In the genomic region with DNA sequence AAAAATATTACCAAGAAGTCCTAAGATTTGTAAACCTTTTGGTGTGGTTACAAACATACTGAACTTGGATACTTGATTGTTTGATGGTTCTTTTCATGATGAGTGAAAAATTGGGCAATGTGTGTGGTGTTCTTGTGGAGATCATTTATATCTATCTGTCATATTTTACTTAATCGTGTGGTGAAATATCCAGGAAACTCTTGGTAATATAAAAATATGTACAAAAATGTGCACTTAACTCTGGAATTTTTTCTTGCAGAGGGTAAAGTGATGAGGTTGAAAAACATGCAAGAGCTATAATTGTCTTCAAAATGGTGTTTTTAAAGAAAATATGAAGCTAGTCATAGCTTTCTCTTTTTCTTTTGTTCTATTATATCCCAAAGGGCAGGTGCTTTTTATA, we compare ENCODE assay signal across 17 cellular contexts. TPM values are rescaled to one million over a fixed set of nuclear protein-coding genes. Genes with fewer than 3 reads are reported as not detected.
DNase-seq lines count a peak whose midpoint lies in the region; ATAC-seq and TF ChIP-seq lines count a peak whose summit lies in the region.
"Had no signal": no experiment of that assay in that cellular context is flagged by ENCODE, and none has a peak within 500 bp of the region (broad histone marks: within the 10 kb centered on the region; RNA-seq: fewer than 3 reads in every experiment).

No MANE protein-coding gene starts in this region.

- no peak overlapping the region for H3K4me3 ChIP-seq in BLaER1 treated with 17β-estradiol and CSF1 and Interleukin-3, amounts not matched to agents 10 nM and 100 nM
- H3K4me3 ChIP-seq in Loucy (ENCODE audit: low read length, poor library complexity, severe bottlenecking) = peak overlapping the region; percentile 94
- peak overlapping the region; percentile 58 for H3K4me3 ChIP-seq in ectodermal cell (ENCODE audit: insufficient read depth, low read depth, low read length)

- H2AFZ ChIP-seq in Loucy (ENCODE audit: low read length) = no peak overlapping the region

- H3K4me1 Mint-ChIP-seq in neural crest cell = peaks cover 62% of the 10 kb centered on the region

- H3K36me3 ChIP-seq in BLaER1 treated with 17β-estradiol and CSF1 and Interleukin-3, amounts not matched to agents 10 nM and 100 nM = peaks cover 5 to 30% (median 15%) of the 10 kb centered on the region in 11 experiments; a peak in 13 of 22 replicates
- H3K36me3 ChIP-seq in Loucy (ENCODE audit: insufficient read depth, low read length) (no peaks in the 10 kb centered on the region), ectodermal cell (ENCODE audit: control insufficient read depth, insufficient read depth, low read length) (no peaks in the 10 kb centered on the region)
- H3K36me3 ChIP-seq: lower lobe of right lung had no signal

- peak overlapping the region; percentile 74 for H3K4me3 Mint-ChIP-seq in neural crest cell

- ATAC-seq in GM18520 (IDR thresholded peaks at IDR 0.05; ENCODE audit: unreplicated experiment) = no peak
- no peak for ATAC-seq in GM18873 (IDR thresholded peaks at IDR 0.05; ENCODE audit: low FRiP score, unreplicated experiment)
- ATAC-seq: lower lobe of right lung; stimulated activated effector memory CD8-positive, alpha-beta T cell treated with anti-CD3 and anti-CD28 coated beads, Interleukin-12 subunit alpha, Interleukin-12 subunit beta, amount 100 ng/mL, for 72 hours had no signal

- peaks cover 17 to 26% (median 20%) of the 10 kb centered on the region in 10 experiments for H3K4me1 ChIP-seq in BLaER1 treated with 17β-estradiol and CSF1 and Interleukin-3, amounts not matched to agents 10 nM and 100 nM
- H3K4me1 ChIP-seq in Loucy (ENCODE audit: insufficient read depth, low read length, poor library complexity, severe bottlenecking) (peaks cover 17% of the 10 kb centered on the region), ectodermal cell (ENCODE audit: control insufficient read depth, insufficient read depth, low read length) (peaks cover 25% of the 10 kb centered on the region)

- TF ChIP-seq CTCF in Loucy (conservative IDR thresholded peaks at IDR 0.05; ENCODE audit: low read length) (no peak), neural crest cell (conservative IDR thresholded peaks at IDR 0.05) (no peak)

- no peak overlapping the region for H3K27ac Mint-ChIP-seq in neural crest cell (ENCODE audit: unreplicated experiment)

- no peaks in the 10 kb centered on the region for H3F3A ChIP-seq in Loucy (ENCODE audit: low read depth)

- H3K27me3 Mint-ChIP-seq in neural crest cell (ENCODE audit: low read depth) = peaks cover 3% of the 10 kb centered on the region

- H3K9me3 ChIP-seq in BLaER1 treated with 17β-estradiol and CSF1 and Interleukin-3, amounts not matched to agents 10 nM and 100 nM (replicated peaks in 1 of 11) = no peaks in the 10 kb centered on the region
- H3K9me3 ChIP-seq in Loucy (ENCODE audit: insufficient read depth, low read depth, low read length) = no peaks in the 10 kb centered on the region
- H3K9me3 ChIP-seq in ectodermal cell (ENCODE audit: control insufficient read depth, low read length) = no peaks in the 10 kb centered on the region
- H3K9me3 ChIP-seq: esophagus squamous epithelium, lower lobe of right lung had no signal

- DNase-seq in neural crest cell (ENCODE audit: low read depth, low spot score) (no peak), NCI-H2107 treated with DMSO at 0.1 percent for 48 hours (lab: John Stamatoyannopoulos, UW; ENCODE audit: unreplicated experiment) (no peak), ureter (ENCODE audit: low spot score) (no peak)
- DNase-seq: brain microvascular endothelial cell, dorsolateral prefrontal cortex, esophagus squamous epithelium, KG1, lower lobe of right lung, NCI-H1417 treated with DMSO at 0.1 percent for 48 hours, SHP77 had no signal

- peak overlapping the region in 7 of 11 experiments; percentile 82 to 92 (median 89); a peak in 11 of 22 replicates for H3K4me2 ChIP-seq in BLaER1 treated with 17β-estradiol and CSF1 and Interleukin-3, amounts not matched to agents 10 nM and 100 nM
- H3K4me2 ChIP-seq in Loucy (ENCODE audit: low read depth, low read length, poor library complexity, severe bottlenecking) = peak overlapping the region; percentile 87

- H3K27me3 ChIP-seq in BLaER1 treated with 17β-estradiol and CSF1 and Interleukin-3, amounts not matched to agents 10 nM and 100 nM = no peaks in the 10 kb centered on the region
- H3K27me3 ChIP-seq in Loucy (ENCODE audit: insufficient read depth, low read length, poor library complexity, severe bottlenecking) = no peaks in the 10 kb centered on the region
- H3K27me3 ChIP-seq in ectodermal cell (ENCODE audit: control insufficient read depth, insufficient read depth, low read length, poor library complexity, severe bottlenecking) = peaks cover 17% of the 10 kb centered on the region
- H3K27me3 ChIP-seq: brain microvascular endothelial cell, dorsolateral prefrontal cortex, esophagus squamous epithelium had no signal

- H3K9me3 Mint-ChIP-seq in neural crest cell = no peaks in the 10 kb centered on the region
- H3K9me3 Mint-ChIP-seq: stimulated activated effector memory CD8-positive, alpha-beta T cell treated with anti-CD3 and anti-CD28 coated beads, Interleukin-12 subunit alpha, Interleukin-12 subunit beta, amount 100 ng/mL, for 72 hours; T-helper 2 cell treated with Interferon-gamma antibody and Interleukin-4, amounts not matched to agents 5 μg/mL and 100 μg/mL, for 36 hours had no signal

- H3K79me2 ChIP-seq in Loucy (ENCODE audit: insufficient read depth, low read length) = peaks cover 69% of the 10 kb centered on the region

- H3K36me3 Mint-ChIP-seq in neural crest cell (ENCODE audit: low read depth) = no peaks in the 10 kb centered on the region

- no peak overlapping the region for H3K9ac ChIP-seq in BLaER1 treated with 17β-estradiol and CSF1 and Interleukin-3, amounts not matched to agents 10 nM and 100 nM
- H3K9ac ChIP-seq in Loucy (ENCODE audit: low read depth, low read length, poor library complexity, severe bottlenecking) = peak overlapping the region; percentile 63

- H3K9me2 ChIP-seq in Loucy (replicated peaks; ENCODE audit: low read depth, low read length) = no peaks in the 10 kb centered on the region

- no CpG with 5 or more reads among the region's 1 CpG for WGBS in ectodermal cell, 2 experiments

- peaks cover 25 to 59% (median 41%) of the 10 kb centered on the region in 11 experiments; a peak in 21 of 22 replicates for H4K20me1 ChIP-seq in BLaER1 treated with 17β-estradiol and CSF1 and Interleukin-3, amounts not matched to agents 10 nM and 100 nM
- peaks cover 45% of the 10 kb centered on the region for H4K20me1 ChIP-seq in Loucy (ENCODE audit: insufficient read depth, low read length, poor library complexity, severe bottlenecking)

- H3K27ac ChIP-seq in BLaER1 treated with 17β-estradiol and CSF1 and Interleukin-3, amounts not matched to agents 10 nM and 100 nM = no peak overlapping the region
- no peak overlapping the region for H3K27ac ChIP-seq in ectodermal cell (ENCODE audit: insufficient read depth, low read depth, low read length, poor library complexity, severe bottlenecking)

RNA-seq across cellular contexts. Expression of a gene that starts 2.8 kb away (rescaled TPM):
- 84.2 TPM for polyA plus RNA-seq in ectodermal cell (2013, experiment 1 of 4)
- polyA plus RNA-seq in ectodermal cell (2013, experiment 2 of 4) = 122 TPM
- polyA plus RNA-seq in ectodermal cell (2013, experiment 3 of 4) = 67.0 TPM
- 76.6 TPM for polyA plus RNA-seq in ectodermal cell (2013, experiment 4 of 4)
- total RNA-seq in neural crest cell (69.0 and 70.9 TPM in 2 replicates), ureter (71.2 TPM)

Comparison
In these comparisons a context has a peak if more than half of its experiments do, and no peak if none do; other contexts are left out.
1. H3K4me3 ChIP-seq: peak in Loucy (single experiment) and ectodermal cell (single experiment); none in BLaER1 treated with 17β-estradiol and CSF1 and Interleukin-3, amounts not matched to agents 10 nM and 100 nM (0 of 10).